In genomic region chr9:135551456-135551855, GRCh38 we compare ENCODE assay signal across 41 cellular contexts. TPM values are rescaled to one million over a fixed set of nuclear protein-coding genes. Genes with fewer than 3 reads are reported as not detected.
"Had no signal": no experiment of that assay in that cellular context is flagged by ENCODE, and none has a peak within 500 bp of the region (broad histone marks: within the 10 kb centered on the region; RNA-seq: fewer than 3 reads in every experiment).

No MANE protein-coding gene starts in this region.

- H3K4me3 ChIP-seq: adrenal gland, body of pancreas, esophagus squamous epithelium, gastroesophageal sphincter had no signal

- H3K4me1 Mint-ChIP-seq: activated B cell treated with CpG ODN at 0.5 μM for 24 hours; activated CD4-positive, alpha-beta T cell treated with anti-CD3 and anti-CD28 coated beads for 36 hours; activated CD4-positive, alpha-beta T cell treated with anti-CD3 and anti-CD28 coated beads, Interleukin-2, amount 10 ng/mL, durations not matched to agents 24 days and 14 days; activated CD8-positive, alpha-beta memory T cell treated with anti-CD3 and anti-CD28 coated beads, Interleukin-2, amount 10 ng/mL, durations not matched to agents 7 days and 5 days; activated naive CD4-positive, alpha-beta T cell treated with anti-CD3 and anti-CD28 coated beads, Interleukin-2, amount 50 U/mL, for 24 hours; activated naive CD8-positive, alpha-beta T cell treated with anti-CD3 and anti-CD28 coated beads for 36 hours; activated naive CD8-positive, alpha-beta T cell treated with anti-CD3 and anti-CD28 coated beads, Interleukin-2, amount 50 U/mL, for 24 hours; T-cell had no signal

- H3K27ac Mint-ChIP-seq: activated B cell treated with CpG ODN at 0.5 μM for 24 hours; activated CD4-positive, alpha-beta memory T cell treated with anti-CD3 and anti-CD28 coated beads for 36 hours; activated CD4-positive, alpha-beta T cell treated with anti-CD3 and anti-CD28 coated beads for 36 hours; activated CD4-positive, alpha-beta T cell treated with anti-CD3 and anti-CD28 coated beads, Interleukin-2, amount 10 ng/mL, durations not matched to agents 24 days and 14 days; activated CD8-positive, alpha-beta memory T cell treated with anti-CD3 and anti-CD28 coated beads, Interleukin-2, amount 10 ng/mL, durations not matched to agents 7 days and 5 days; activated CD8-positive, alpha-beta T cell treated with anti-CD3 and anti-CD28 coated beads, Interleukin-2, amount 10 ng/mL, durations not matched to agents 7 days and 5 days; activated naive CD4-positive, alpha-beta T cell treated with anti-CD3 and anti-CD28 coated beads for 36 hours; activated naive CD8-positive, alpha-beta T cell treated with anti-CD3 and anti-CD28 coated beads for 36 hours; activated naive CD8-positive, alpha-beta T cell treated with anti-CD3 and anti-CD28 coated beads, Interleukin-2, amount 50 U/mL, for 24 hours; activated T-helper 1 cell treated with anti-CD3 and anti-CD28 coated beads, Interleukin-12 subunit alpha, Interleukin-12 subunit beta, Interleukin-2, Interleukin-4 antibody, amounts not matched to agents 30 ng/mL and 10 ng/mL and 1 ng/mL, durations not matched to agents 14 hours and 24 hours and 36 hours; activated T-helper 2 cell treated with anti-CD3 and anti-CD28 coated beads, Interferon-gamma antibody, Interleukin-2, Interleukin-4, amounts not matched to agents 10 μg/mL and 5 μg/mL and 100 μg/mL, durations not matched to agents 14 hours and 24 hours and 36 hours; T-cell; T-helper 1 cell treated with Interleukin-12 subunit alpha and Interleukin-12 subunit beta and Interleukin-4 antibody, amounts not matched to agents 30 μg/mL and 1 μg/mL, for 36 hours; T-helper 2 cell treated with Interferon-gamma antibody and Interleukin-4, amounts not matched to agents 5 μg/mL and 100 μg/mL, for 36 hours had no signal

- H3K36me3 ChIP-seq: adrenal gland, esophagus squamous epithelium, gastroesophageal sphincter, WERI-Rb-1 had no signal

- H3K9me3 Mint-ChIP-seq: activated B cell treated with CpG ODN at 0.5 μM for 24 hours; activated CD4-positive, alpha-beta memory T cell treated with anti-CD3 and anti-CD28 coated beads for 36 hours; activated CD4-positive, alpha-beta T cell treated with anti-CD3 and anti-CD28 coated beads, Interleukin-2, amount 10 ng/mL, durations not matched to agents 24 days and 14 days; activated naive CD4-positive, alpha-beta T cell treated with anti-CD3 and anti-CD28 coated beads for 36 hours; activated naive CD4-positive, alpha-beta T cell treated with anti-CD3 and anti-CD28 coated beads, Interleukin-2, amount 50 U/mL, for 24 hours; activated naive CD8-positive, alpha-beta T cell treated with anti-CD3 and anti-CD28 coated beads for 36 hours; activated naive CD8-positive, alpha-beta T cell treated with anti-CD3 and anti-CD28 coated beads, Interleukin-2, amount 50 U/mL, for 24 hours; activated T-helper 1 cell treated with anti-CD3 and anti-CD28 coated beads, Interleukin-12 subunit alpha, Interleukin-12 subunit beta, Interleukin-2, Interleukin-4 antibody, amounts not matched to agents 30 ng/mL and 10 ng/mL and 1 ng/mL, durations not matched to agents 14 hours and 24 hours and 36 hours; activated T-helper 2 cell treated with anti-CD3 and anti-CD28 coated beads, Interferon-gamma antibody, Interleukin-2, Interleukin-4, amounts not matched to agents 10 μg/mL and 5 μg/mL and 100 μg/mL, durations not matched to agents 14 hours and 24 hours and 36 hours; T-cell; T-helper 1 cell treated with Interleukin-12 subunit alpha and Interleukin-12 subunit beta and Interleukin-4 antibody, amounts not matched to agents 30 μg/mL and 1 μg/mL, for 36 hours; T-helper 2 cell treated with Interferon-gamma antibody and Interleukin-4, amounts not matched to agents 5 μg/mL and 100 μg/mL, for 36 hours had no signal

- H3K27me3 Mint-ChIP-seq: activated B cell treated with CpG ODN at 0.5 μM for 24 hours; activated CD4-positive, alpha-beta memory T cell treated with anti-CD3 and anti-CD28 coated beads for 36 hours; activated CD4-positive, alpha-beta T cell treated with anti-CD3 and anti-CD28 coated beads, Interleukin-2, amount 10 ng/mL, durations not matched to agents 24 days and 14 days; activated CD8-positive, alpha-beta memory T cell treated with anti-CD3 and anti-CD28 coated beads, Interleukin-2, amount 10 ng/mL, durations not matched to agents 7 days and 5 days; activated naive CD4-positive, alpha-beta T cell treated with anti-CD3 and anti-CD28 coated beads, Interleukin-2, amount 50 U/mL, for 24 hours; activated naive CD8-positive, alpha-beta T cell treated with anti-CD3 and anti-CD28 coated beads for 36 hours; activated naive CD8-positive, alpha-beta T cell treated with anti-CD3 and anti-CD28 coated beads, Interleukin-2, amount 50 U/mL, for 24 hours had no signal

- ATAC-seq: activated CD4-positive, alpha-beta T cell treated with anti-CD3 and anti-CD28 coated beads for 36 hours; activated CD8-positive, alpha-beta memory T cell treated with anti-CD3 and anti-CD28 coated beads, Interleukin-2, amount 10 ng/mL, durations not matched to agents 7 days and 5 days; activated CD8-positive, alpha-beta T cell treated with anti-CD3 and anti-CD28 coated beads, Interleukin-2, amount 10 ng/mL, durations not matched to agents 7 days and 5 days; activated naive CD8-positive, alpha-beta T cell treated with anti-CD3 and anti-CD28 coated beads, Interleukin-2, amount 50 U/mL, for 24 hours; body of pancreas; gastroesophageal sphincter; T-cell had no signal

- H3K4me1 ChIP-seq: adrenal gland, body of pancreas, esophagus squamous epithelium, gastroesophageal sphincter had no signal

- DNase-seq: activated B cell treated with CpG ODN at 0.5 μM for 24 hours; activated CD4-positive, alpha-beta memory T cell treated with anti-CD3 and anti-CD28 coated beads for 36 hours; activated CD4-positive, alpha-beta T cell treated with anti-CD3 and anti-CD28 coated beads for 36 hours; activated CD4-positive, alpha-beta T cell treated with anti-CD3 and anti-CD28 coated beads, Interleukin-2, amount 10 ng/mL, durations not matched to agents 24 days and 14 days; activated CD4-positive, CD25-positive, alpha-beta regulatory T cell treated with anti-CD3 and anti-CD28 coated beads, Interleukin-2, amount 50 U/mL, for 72 hours; activated CD8-positive, alpha-beta memory T cell treated with anti-CD3 and anti-CD28 coated beads, Interleukin-2, amount 10 ng/mL, durations not matched to agents 7 days and 5 days; activated CD8-positive, alpha-beta memory T cell treated with anti-CD3 and anti-CD28 coated beads, Interleukin-2, amount 50 U/mL, for 4 hours; activated CD8-positive, alpha-beta T cell treated with anti-CD3 and anti-CD28 coated beads, Interleukin-2, amount 10 ng/mL, durations not matched to agents 7 days and 5 days; activated effector memory CD4-positive, alpha-beta T cell treated with anti-CD3 and anti-CD28 coated beads, Interleukin-2, amount 50 U/mL, for 16 hours; activated naive CD4-positive, alpha-beta T cell treated with anti-CD3 and anti-CD28 coated beads for 36 hours; activated naive CD8-positive, alpha-beta T cell treated with anti-CD3 and anti-CD28 coated beads for 36 hours; activated naive CD8-positive, alpha-beta T cell treated with anti-CD3 and anti-CD28 coated beads, Interleukin-2, amount 50 U/mL, for 24 hours; activated T-cell treated with anti-CD3 and anti-CD28 coated beads, Interleukin-2, amount 50 U/mL, for 1 hour; activated T-cell treated with anti-CD3 and anti-CD28 coated beads, Interleukin-2, amount 50 U/mL, for 48 hours; adrenal gland; amygdala; aorta; body of pancreas; caudate nucleus; cortex of kidney; dermis blood vessel endothelial cell; effector CD8-positive, alpha-beta T cell; esophagus squamous epithelium; foreskin melanocyte; T1000; WERI-Rb-1 had no signal

- H3K36me3 Mint-ChIP-seq: activated CD4-positive, alpha-beta memory T cell treated with anti-CD3 and anti-CD28 coated beads for 36 hours; activated CD8-positive, alpha-beta memory T cell treated with anti-CD3 and anti-CD28 coated beads, Interleukin-2, amount 10 ng/mL, durations not matched to agents 7 days and 5 days; activated naive CD4-positive, alpha-beta T cell treated with anti-CD3 and anti-CD28 coated beads, Interleukin-2, amount 50 U/mL, for 24 hours; activated naive CD8-positive, alpha-beta T cell treated with anti-CD3 and anti-CD28 coated beads for 36 hours; T-cell had no signal

- H3K27ac ChIP-seq: adrenal gland, body of pancreas, epithelial cell of prostate, esophagus squamous epithelium, gastroesophageal sphincter, WERI-Rb-1 had no signal

- H3K4me3 Mint-ChIP-seq: activated B cell treated with CpG ODN at 0.5 μM for 24 hours; activated CD4-positive, alpha-beta memory T cell treated with anti-CD3 and anti-CD28 coated beads for 36 hours; activated CD4-positive, alpha-beta T cell treated with anti-CD3 and anti-CD28 coated beads for 36 hours; activated CD4-positive, alpha-beta T cell treated with anti-CD3 and anti-CD28 coated beads, Interleukin-2, amount 10 ng/mL, durations not matched to agents 24 days and 14 days; activated CD8-positive, alpha-beta memory T cell treated with anti-CD3 and anti-CD28 coated beads, Interleukin-2, amount 10 ng/mL, durations not matched to agents 7 days and 5 days; activated CD8-positive, alpha-beta T cell treated with anti-CD3 and anti-CD28 coated beads, Interleukin-2, amount 10 ng/mL, durations not matched to agents 7 days and 5 days; activated naive CD4-positive, alpha-beta T cell treated with anti-CD3 and anti-CD28 coated beads for 36 hours; activated naive CD4-positive, alpha-beta T cell treated with anti-CD3 and anti-CD28 coated beads, Interleukin-2, amount 50 U/mL, for 24 hours; activated naive CD8-positive, alpha-beta T cell treated with anti-CD3 and anti-CD28 coated beads for 36 hours; activated naive CD8-positive, alpha-beta T cell treated with anti-CD3 and anti-CD28 coated beads, Interleukin-2, amount 50 U/mL, for 24 hours; activated T-helper 1 cell treated with anti-CD3 and anti-CD28 coated beads, Interleukin-12 subunit alpha, Interleukin-12 subunit beta, Interleukin-2, Interleukin-4 antibody, amounts not matched to agents 30 ng/mL and 10 ng/mL and 1 ng/mL, durations not matched to agents 14 hours and 24 hours and 36 hours; T-cell; T-helper 1 cell treated with Interleukin-12 subunit alpha and Interleukin-12 subunit beta and Interleukin-4 antibody, amounts not matched to agents 30 μg/mL and 1 μg/mL, for 36 hours; T-helper 2 cell treated with Interferon-gamma antibody and Interleukin-4, amounts not matched to agents 5 μg/mL and 100 μg/mL, for 36 hours had no signal

- H3K9me3 ChIP-seq: adrenal gland, body of pancreas, esophagus squamous epithelium had no signal

- H3K27me3 ChIP-seq: adrenal gland, body of pancreas had no signal

RNA-seq across cellular contexts. Expression of gene OBP2A, which starts 5.5 kb away (rescaled TPM):
- total RNA-seq: activated B cell treated with CpG ODN at 0.5 μM for 24 hours; activated CD4-positive, alpha-beta memory T cell treated with anti-CD3 and anti-CD28 coated beads for 36 hours; activated CD4-positive, alpha-beta T cell treated with anti-CD3 and anti-CD28 coated beads for 36 hours; activated CD4-positive, alpha-beta T cell treated with anti-CD3 and anti-CD28 coated beads, Interleukin-2, amount 10 ng/mL, durations not matched to agents 24 days and 14 days; activated CD8-positive, alpha-beta memory T cell treated with anti-CD3 and anti-CD28 coated beads for 36 hours; activated CD8-positive, alpha-beta memory T cell treated with anti-CD3 and anti-CD28 coated beads, Interleukin-2, amount 10 ng/mL, durations not matched to agents 7 days and 5 days; activated CD8-positive, alpha-beta T cell treated with anti-CD3 and anti-CD28 coated beads, Interleukin-2, amount 10 ng/mL, durations not matched to agents 7 days and 5 days; activated naive CD4-positive, alpha-beta T cell treated with anti-CD3 and anti-CD28 coated beads for 36 hours; activated naive CD8-positive, alpha-beta T cell treated with anti-CD3 and anti-CD28 coated beads for 36 hours; activated T-helper 1 cell treated with anti-CD3 and anti-CD28 coated beads, Interleukin-12 subunit alpha, Interleukin-12 subunit beta, Interleukin-2, Interleukin-4 antibody, amounts not matched to agents 30 ng/mL and 10 ng/mL and 1 ng/mL, durations not matched to agents 14 hours and 24 hours and 36 hours; activated T-helper 2 cell treated with anti-CD3 and anti-CD28 coated beads, Interferon-gamma antibody, Interleukin-2, Interleukin-4, amounts not matched to agents 10 μg/mL and 5 μg/mL and 100 μg/mL, durations not matched to agents 14 hours and 24 hours and 36 hours; adrenal gland; aorta; body of pancreas; dermis blood vessel endothelial cell; endothelial cell of umbilical vein; esophagus squamous epithelium; fibroblast of lung; fibroblast of villous mesenchyme; gastroesophageal sphincter; glomerular endothelial cell; T-cell had no signal
- polyA plus RNA-seq: adrenal gland, aorta, endothelial cell of umbilical vein, esophagus, fibroblast of lung had no signal

RNA-seq across cellular contexts. Expression of gene PAEP, which starts 10.1 kb away (rescaled TPM):
- total RNA-seq: activated B cell treated with CpG ODN at 0.5 μM for 24 hours; activated CD4-positive, alpha-beta memory T cell treated with anti-CD3 and anti-CD28 coated beads for 36 hours; activated CD4-positive, alpha-beta T cell treated with anti-CD3 and anti-CD28 coated beads for 36 hours; activated CD4-positive, alpha-beta T cell treated with anti-CD3 and anti-CD28 coated beads, Interleukin-2, amount 10 ng/mL, durations not matched to agents 24 days and 14 days; activated CD8-positive, alpha-beta memory T cell treated with anti-CD3 and anti-CD28 coated beads for 36 hours; activated CD8-positive, alpha-beta memory T cell treated with anti-CD3 and anti-CD28 coated beads, Interleukin-2, amount 10 ng/mL, durations not matched to agents 7 days and 5 days; activated CD8-positive, alpha-beta T cell treated with anti-CD3 and anti-CD28 coated beads, Interleukin-2, amount 10 ng/mL, durations not matched to agents 7 days and 5 days; activated naive CD4-positive, alpha-beta T cell treated with anti-CD3 and anti-CD28 coated beads for 36 hours; activated naive CD8-positive, alpha-beta T cell treated with anti-CD3 and anti-CD28 coated beads for 36 hours; activated T-helper 1 cell treated with anti-CD3 and anti-CD28 coated beads, Interleukin-12 subunit alpha, Interleukin-12 subunit beta, Interleukin-2, Interleukin-4 antibody, amounts not matched to agents 30 ng/mL and 10 ng/mL and 1 ng/mL, durations not matched to agents 14 hours and 24 hours and 36 hours; activated T-helper 2 cell treated with anti-CD3 and anti-CD28 coated beads, Interferon-gamma antibody, Interleukin-2, Interleukin-4, amounts not matched to agents 10 μg/mL and 5 μg/mL and 100 μg/mL, durations not matched to agents 14 hours and 24 hours and 36 hours; adrenal gland; aorta; body of pancreas; chondrocyte; dermis blood vessel endothelial cell; endothelial cell of umbilical vein; esophagus squamous epithelium; fibroblast of lung; fibroblast of villous mesenchyme; gastroesophageal sphincter; glomerular endothelial cell; T-cell had no signal
- polyA plus RNA-seq: adrenal gland, aorta, endothelial cell of umbilical vein, esophagus, fibroblast of lung had no signal

RNA-seq across cellular contexts. Expression of gene LCN1, which starts 30.2 kb away (rescaled TPM):
- total RNA-seq: activated B cell treated with CpG ODN at 0.5 μM for 24 hours; activated CD4-positive, alpha-beta memory T cell treated with anti-CD3 and anti-CD28 coated beads for 36 hours; activated CD4-positive, alpha-beta T cell treated with anti-CD3 and anti-CD28 coated beads for 36 hours; activated CD4-positive, alpha-beta T cell treated with anti-CD3 and anti-CD28 coated beads, Interleukin-2, amount 10 ng/mL, durations not matched to agents 24 days and 14 days; activated CD8-positive, alpha-beta memory T cell treated with anti-CD3 and anti-CD28 coated beads for 36 hours; activated CD8-positive, alpha-beta memory T cell treated with anti-CD3 and anti-CD28 coated beads, Interleukin-2, amount 10 ng/mL, durations not matched to agents 7 days and 5 days; activated CD8-positive, alpha-beta T cell treated with anti-CD3 and anti-CD28 coated beads, Interleukin-2, amount 10 ng/mL, durations not matched to agents 7 days and 5 days; activated naive CD8-positive, alpha-beta T cell treated with anti-CD3 and anti-CD28 coated beads for 36 hours; activated T-helper 1 cell treated with anti-CD3 and anti-CD28 coated beads, Interleukin-12 subunit alpha, Interleukin-12 subunit beta, Interleukin-2, Interleukin-4 antibody, amounts not matched to agents 30 ng/mL and 10 ng/mL and 1 ng/mL, durations not matched to agents 14 hours and 24 hours and 36 hours; activated T-helper 2 cell treated with anti-CD3 and anti-CD28 coated beads, Interferon-gamma antibody, Interleukin-2, Interleukin-4, amounts not matched to agents 10 μg/mL and 5 μg/mL and 100 μg/mL, durations not matched to agents 14 hours and 24 hours and 36 hours; adrenal gland; body of pancreas; dermis blood vessel endothelial cell; endothelial cell of umbilical vein; esophagus squamous epithelium; fibroblast of lung; fibroblast of villous mesenchyme; gastroesophageal sphincter; glomerular endothelial cell; T-cell had no signal
- polyA plus RNA-seq: adrenal gland, aorta, endothelial cell of umbilical vein, esophagus, fibroblast of lung had no signal
